Comparison of ENCODE assay signal across 10 cellular contexts in genomic region chr20:34570859-34571306, GRCh38. TPM values are rescaled to one million over a fixed set of nuclear protein-coding genes. Genes with fewer than 3 reads are reported as not detected.
A peak's percentile ranks its signal among the peaks of the same experiment; 100 is the strongest.
DNase-seq lines count a peak whose midpoint lies in the region; ATAC-seq, FAIRE-seq and TF ChIP-seq lines count a peak whose summit lies in the region.
"Had no signal": no experiment of that assay in that cellular context is flagged by ENCODE, and none has a peak within 500 bp of the region (broad histone marks: within the 10 kb centered on the region; RNA-seq: fewer than 3 reads in every experiment).

No MANE protein-coding gene starts in this region.

- DNase-seq in CD8-positive, alpha-beta T cell: no peak
- DNase-seq in HepG2 (ENCODE audit: low spot score): no peak
- no peak for DNase-seq in mucosa of descending colon
- no peak for DNase-seq in stimulated activated naive B cell treated with anti-CD40 and anti-IgM and Interleukin-4, amounts not matched to agents 10 μg/mL and 1 μg/mL and 100 μg/mL, for 72 hours
- DNase-seq in D721Med (ENCODE audit: insufficient read length, low spot score): no peak
- DNase-seq in ascending aorta (ENCODE audit: low spot score in 2 of 2): no peak
- DNase-seq: NCI-H187, SHP77 treated with DMSO at 0.1 percent for 48 hours had no signal

- H2AFZ ChIP-seq in HepG2 (ENCODE audit: low read length): no peak overlapping the region

- CTCF ChIA-PET in CD8-positive, alpha-beta T cell (lab: Charles Lee): no interaction called here
- CTCF ChIA-PET in HepG2 (lab: Yijun Ruan, JAX; ENCODE audit: low intra/inter-chr PET ratio, low total read pairs): no interaction called here

- no peak overlapping the region for H3K9ac ChIP-seq in HepG2 (ENCODE audit: insufficient read depth, low read depth, low read length)

- H3K27ac ChIP-seq in CD8-positive, alpha-beta T cell (ENCODE audit: low read depth, low read length): no peak overlapping the region
- H3K27ac ChIP-seq in KOPT-K1 (ENCODE audit: low read depth, low read length, poor library complexity, severe bottlenecking) (peak overlapping the region; percentile 12), HepG2 (ENCODE audit: extremely low read length, insufficient read depth, low read length) (no peak overlapping the region), ascending aorta (no peak overlapping the region)

- in situ Hi-C loops in HepG2 (cut with HindIII; ENCODE audit: extremely low pct_ligation_motif_present, low pct_unique_long_range_greater_than_20kb): loop anchor here (10.0 kb wide), 1 partner anchor 204 kb away; no protein-coding TSS in a partner anchor

- no peak for TF ChIP-seq POLR2A in HepG2 (IDR thresholded peaks at IDR 0.05; ENCODE audit: insufficient read depth in 1 of 2, low read depth in 2 of 2, low read length in 2 of 2)

- peaks cover 54% of the 10 kb centered on the region for H3K36me3 Mint-ChIP-seq in CD8-positive, alpha-beta T cell
- H3K36me3 Mint-ChIP-seq in activated T-helper 17 cell treated with anti-CD3 and anti-CD28 coated beads, Interleukin-2, amount 50 U/mL, for 72 hours (ENCODE audit: low read depth): peaks cover 25% of the 10 kb centered on the region
- H3K36me3 Mint-ChIP-seq in stimulated activated naive B cell treated with anti-CD40 and anti-IgM and Interleukin-4, amounts not matched to agents 10 μg/mL and 1 μg/mL and 100 μg/mL, for 72 hours: peaks cover 34 to 56% of the 10 kb centered on the region in 2 donors

- POLR2A ChIA-PET in CD8-positive, alpha-beta T cell (lab: Charles Lee): interaction anchor here (1.2 kb wide), 1 partner anchor 106 kb away, joined by 4 read pairs; the partner anchor contains the start of gene PIGU
- POLR2A ChIA-PET in HepG2 (lab: Yijun Ruan, JAX): interaction anchor here (1.3 kb wide), 1 partner anchor 106 kb away, joined by 3 read pairs; the partner anchor contains the start of gene PIGU

- 90% methylated on average over 3 of the region's 3 CpGs for WGBS in HepG2 (ENCODE audit: low lambda C conversion rate)

- no peaks in the 10 kb centered on the region for H3K79me2 ChIP-seq in HepG2 (ENCODE audit: insufficient read depth, low read length)

- H4K20me1 ChIP-seq in HepG2 (ENCODE audit: insufficient read depth, low read length): no peaks in the 10 kb centered on the region

- FAIRE-seq in HepG2 (lab: Jason Lieb, UNC) (no peak), D721Med (lab: Jason Lieb, UNC) (no peak)

- no peak for ATAC-seq in CD8-positive, alpha-beta T cell
- ATAC-seq in activated T-helper 17 cell treated with anti-CD3 and anti-CD28 coated beads, Interleukin-2, amount 50 U/mL, for 72 hours (replicated peaks): peak; percentile 57
- no peak for ATAC-seq in HepG2
- ATAC-seq in mucosa of descending colon: no peak
- no peak for ATAC-seq in stimulated activated naive B cell treated with anti-CD40 and anti-IgM and Interleukin-4, amounts not matched to agents 10 μg/mL and 1 μg/mL and 100 μg/mL, for 72 hours (replicated peaks)

- intact Hi-C loops in CD8-positive, alpha-beta T cell (cut with DNase I, micrococcal nuclease): no loop called here
- intact Hi-C loops in HepG2 (cut with micrococcal nuclease; ENCODE audit: unreplicated experiment) (no loop called here), mucosa of descending colon (cut with DNase I, micrococcal nuclease) (no loop called here), ascending aorta (cut with DNase I) (no loop called here)

- no peaks in the 10 kb centered on the region for H3K27me3 ChIP-seq in CD8-positive, alpha-beta T cell (ENCODE audit: insufficient read depth, low read length)
- H3K27me3 ChIP-seq in HepG2 (ENCODE audit: control insufficient read depth in 1 of 2, insufficient read depth in 2 of 2, low read length in 2 of 2): no peaks in the 10 kb centered on the region
- H3K27me3 ChIP-seq in ascending aorta: no peaks in the 10 kb centered on the region

- no peak for TF ChIP-seq CTCF in CD8-positive, alpha-beta T cell (IDR thresholded peaks at IDR 0.05)
- TF ChIP-seq CTCF in HepG2 (CRISPR knock-in tag; IDR thresholded peaks at IDR 0.05): no peak
- TF ChIP-seq CTCF in mucosa of descending colon (IDR thresholded peaks at IDR 0.05): no peak
- no peak for TF ChIP-seq CTCF in D721Med (IDR thresholded peaks at IDR 0.05; ENCODE audit: insufficient read depth, missing control alignments)
- TF ChIP-seq CTCF in ascending aorta (IDR thresholded peaks at IDR 0.05): no peak

- no peak overlapping the region for H3K4me3 ChIP-seq in CD8-positive, alpha-beta T cell (ENCODE audit: low read depth, low read length)
- H3K4me3 ChIP-seq in HepG2 (replicated peaks in 1 of 3; ENCODE audit: insufficient read depth in 1 of 3, low read depth in 2 of 3, low read length in 3 of 3) (no peak overlapping the region), mucosa of descending colon (no peak overlapping the region), ascending aorta (no peak overlapping the region)

- H3K4me1 Mint-ChIP-seq in CD8-positive, alpha-beta T cell (ENCODE audit: low read depth): no peaks in the 10 kb centered on the region
- H3K4me1 Mint-ChIP-seq in activated T-helper 17 cell treated with anti-CD3 and anti-CD28 coated beads, Interleukin-2, amount 50 U/mL, for 72 hours: peaks cover 6% of the 10 kb centered on the region
- H3K4me1 Mint-ChIP-seq in stimulated activated naive B cell treated with anti-CD40 and anti-IgM and Interleukin-4, amounts not matched to agents 10 μg/mL and 1 μg/mL and 100 μg/mL, for 72 hours: peaks cover 9 to 11% of the 10 kb centered on the region in 2 donors

- H3K4me1 ChIP-seq in CD8-positive, alpha-beta T cell (ENCODE audit: insufficient read depth, low read length): no peaks in the 10 kb centered on the region
- H3K4me1 ChIP-seq in HepG2 (ENCODE audit: insufficient read depth, low read length) (peaks cover 7% of the 10 kb centered on the region; the same call in 1 of the 2 replicates), mucosa of descending colon (ENCODE audit: low read depth) (no peaks in the 10 kb centered on the region), ascending aorta (no peaks in the 10 kb centered on the region)

- no peaks in the 10 kb centered on the region for H3K36me3 ChIP-seq in CD8-positive, alpha-beta T cell (ENCODE audit: insufficient read depth, low read length)
- H3K36me3 ChIP-seq in KOPT-K1 (ENCODE audit: insufficient read depth, low read length) (peaks cover 58% of the 10 kb centered on the region), HepG2 (replicated peaks in 1 of 2; ENCODE audit: control insufficient read depth in 1 of 2, insufficient read depth in 2 of 2, low read length in 2 of 2) (peaks cover 38 to 68% of the 10 kb centered on the region in 2 experiments), mucosa of descending colon (ENCODE audit: low read depth) (no peaks in the 10 kb centered on the region), ascending aorta (peaks cover 14 to 28% of the 10 kb centered on the region in 2 donors)

- peak overlapping the region; percentile 60 for H3K27ac Mint-ChIP-seq in CD8-positive, alpha-beta T cell
- peak overlapping the region; percentile 80 for H3K27ac Mint-ChIP-seq in activated T-helper 17 cell treated with anti-CD3 and anti-CD28 coated beads, Interleukin-2, amount 50 U/mL, for 72 hours
- H3K27ac Mint-ChIP-seq in stimulated activated naive B cell treated with anti-CD40 and anti-IgM and Interleukin-4, amounts not matched to agents 10 μg/mL and 1 μg/mL and 100 μg/mL, for 72 hours: no peak overlapping the region

- no peak overlapping the region for H3K4me2 ChIP-seq in HepG2 (ENCODE audit: low read depth, low read length)

- H3K4me3 Mint-ChIP-seq in CD8-positive, alpha-beta T cell: no peak overlapping the region
- H3K4me3 Mint-ChIP-seq in activated T-helper 17 cell treated with anti-CD3 and anti-CD28 coated beads, Interleukin-2, amount 50 U/mL, for 72 hours: no peak overlapping the region
- no peak overlapping the region for H3K4me3 Mint-ChIP-seq in stimulated activated naive B cell treated with anti-CD40 and anti-IgM and Interleukin-4, amounts not matched to agents 10 μg/mL and 1 μg/mL and 100 μg/mL, for 72 hours

- TF ChIP-seq RAD21 in HepG2 (CRISPR knock-in tag; IDR thresholded peaks at IDR 0.05): no peak

- TF ChIP-seq EP300 in HepG2 (IDR thresholded peaks at IDR 0.05; ENCODE audit: low read depth in 2 of 2, low read length in 2 of 2) (no peak), HepG2 (CRISPR knock-in tag; IDR thresholded peaks at IDR 0.05; ENCODE audit: borderline replicate concordance) (no peak)

- no TSS peak for BruUV-seq in HepG2 (replicated peaks; lab: Mats Ljungman, UMichigan)

- H3K9me3 Mint-ChIP-seq in CD8-positive, alpha-beta T cell: no peaks in the 10 kb centered on the region
- H3K9me3 Mint-ChIP-seq in activated T-helper 17 cell treated with anti-CD3 and anti-CD28 coated beads, Interleukin-2, amount 50 U/mL, for 72 hours: no peaks in the 10 kb centered on the region
- no peaks in the 10 kb centered on the region for H3K9me3 Mint-ChIP-seq in stimulated activated naive B cell treated with anti-CD40 and anti-IgM and Interleukin-4, amounts not matched to agents 10 μg/mL and 1 μg/mL and 100 μg/mL, for 72 hours

- H3K27me3 Mint-ChIP-seq in CD8-positive, alpha-beta T cell (ENCODE audit: low read depth): no peaks in the 10 kb centered on the region
- H3K27me3 Mint-ChIP-seq in activated T-helper 17 cell treated with anti-CD3 and anti-CD28 coated beads, Interleukin-2, amount 50 U/mL, for 72 hours: no peaks in the 10 kb centered on the region
- H3K27me3 Mint-ChIP-seq in stimulated activated naive B cell treated with anti-CD40 and anti-IgM and Interleukin-4, amounts not matched to agents 10 μg/mL and 1 μg/mL and 100 μg/mL, for 72 hours: no peaks in the 10 kb centered on the region

- H3K9me3 ChIP-seq in CD8-positive, alpha-beta T cell (ENCODE audit: low read length): no peaks in the 10 kb centered on the region
- H3K9me3 ChIP-seq in KOPT-K1 (ENCODE audit: insufficient read depth, low read length, poor library complexity, severe bottlenecking) (no peaks in the 10 kb centered on the region), HepG2 (ENCODE audit: low read length) (no peaks in the 10 kb centered on the region), mucosa of descending colon (no peaks in the 10 kb centered on the region), ascending aorta (no peaks in the 10 kb centered on the region)

RNA-seq across cellular contexts. Expression of gene MAP1LC3A, which starts 12.4 kb away (rescaled TPM):
- 10 to 100 TPM; 19.4 to 22.4 TPM for total RNA-seq in CD8-positive, alpha-beta T cell
- total RNA-seq in activated T-helper 17 cell treated with anti-CD3 and anti-CD28 coated beads, Interleukin-2, amount 50 U/mL, for 72 hours: 1 to 10 TPM; 4.5 to 4.6 TPM
- not detected in 2 replicates for total RNA-seq in HepG2 (2016; rRNA removed; fragmentation: Illumina TruSeq; extraction: Trizol)
- not detected in 2 replicates for total RNA-seq in HepG2 (2016; cell fraction: cytosol; rRNA removed; fragmentation: Illumina TruSeq; extraction: Trizol; ENCODE audit: low read depth)
- total RNA-seq in HepG2 (2016; cell fraction: insoluble cytoplasmic fraction; rRNA removed; fragmentation: Illumina TruSeq; extraction: Trizol): not detected in 2 replicates
- not detected in 2 replicates for total RNA-seq in HepG2 (2016; cell fraction: membrane; rRNA removed; fragmentation: Illumina TruSeq; extraction: Trizol)
- total RNA-seq in HepG2 (2016; cell fraction: nucleus; rRNA removed; fragmentation: Illumina TruSeq; extraction: Trizol): not detected in 2 replicates
- polyA plus RNA-seq in HepG2 (2011; rRNA removed): not detected in 2 replicates
- not detected in 2 replicates for polyA plus RNA-seq in HepG2 (2011; cell fraction: cytosol; rRNA removed)
- 0.17 TPM in 1 of 2 replicates, not detected in the other for polyA plus RNA-seq in HepG2 (2011; cell fraction: nucleus; rRNA removed)
- polyA plus RNA-seq in HepG2 (2012): not detected in 2 replicates
- polyA plus RNA-seq in HepG2 (2016; cell fraction: cytosol; fragmentation: Illumina TruSeq; extraction: Trizol; ENCODE audit: low read depth): not detected in 2 replicates
- polyA plus RNA-seq in HepG2 (2016; cell fraction: insoluble cytoplasmic fraction; fragmentation: Illumina TruSeq; extraction: Trizol; ENCODE audit: low read depth): not detected in 2 replicates
- not detected in 2 replicates for polyA plus RNA-seq in HepG2 (2016; cell fraction: membrane; fragmentation: Illumina TruSeq; extraction: Trizol; ENCODE audit: low read depth)
- not detected in 2 replicates for polyA plus RNA-seq in HepG2 (2016; cell fraction: nucleus; fragmentation: Illumina TruSeq; extraction: Trizol; ENCODE audit: insufficient read depth, low read depth)
- polyA minus RNA-seq in HepG2 (2011; rRNA and poly(A)+ RNA removed; ENCODE audit: low replicate concordance): not detected in 2 replicates
- polyA minus RNA-seq in HepG2 (2011; cell fraction: cytosol; rRNA and poly(A)+ RNA removed): not detected in 2 replicates
- polyA minus RNA-seq in HepG2 (2011; cell fraction: nucleus; rRNA and poly(A)+ RNA removed): not detected in 2 replicates
- total RNA-seq in mucosa of descending colon: 10 to 100 TPM; 30.6 to 61.6 (median 47.8) TPM
- total RNA-seq in ascending aorta: 131 TPM

RNA-seq across cellular contexts. Expression of gene DYNLRB1, which starts 54.7 kb away (rescaled TPM):
- 10 to 100 TPM; 34.9 to 38.0 TPM for total RNA-seq in CD8-positive, alpha-beta T cell
- 10 to 100 TPM; 72.0 to 85.0 TPM for total RNA-seq in activated T-helper 17 cell treated with anti-CD3 and anti-CD28 coated beads, Interleukin-2, amount 50 U/mL, for 72 hours
- total RNA-seq in HepG2 (2016; rRNA removed; fragmentation: Illumina TruSeq; extraction: Trizol): 140 and 151 TPM in 2 replicates
- 70.8 and 95.6 TPM in 2 replicates for total RNA-seq in HepG2 (2016; cell fraction: cytosol; rRNA removed; fragmentation: Illumina TruSeq; extraction: Trizol; ENCODE audit: low read depth)
- total RNA-seq in HepG2 (2016; cell fraction: insoluble cytoplasmic fraction; rRNA removed; fragmentation: Illumina TruSeq; extraction: Trizol): 132 and 137 TPM in 2 replicates
- total RNA-seq in HepG2 (2016; cell fraction: membrane; rRNA removed; fragmentation: Illumina TruSeq; extraction: Trizol): 86.4 and 104 TPM in 2 replicates
- total RNA-seq in HepG2 (2016; cell fraction: nucleus; rRNA removed; fragmentation: Illumina TruSeq; extraction: Trizol): 52.8 and 64.0 TPM in 2 replicates
- polyA plus RNA-seq in HepG2 (2011; rRNA removed): 244 and 285 TPM in 2 replicates
- polyA plus RNA-seq in HepG2 (2011; cell fraction: cytosol; rRNA removed): 208 and 234 TPM in 2 replicates
- polyA plus RNA-seq in HepG2 (2011; cell fraction: nucleus; rRNA removed): 71.4 and 86.5 TPM in 2 replicates
- polyA plus RNA-seq in HepG2 (2012): 331 and 366 TPM in 2 replicates
- 170 and 195 TPM in 2 replicates for polyA plus RNA-seq in HepG2 (2016; cell fraction: cytosol; fragmentation: Illumina TruSeq; extraction: Trizol; ENCODE audit: low read depth)
- 370 and 446 TPM in 2 replicates for polyA plus RNA-seq in HepG2 (2016; cell fraction: insoluble cytoplasmic fraction; fragmentation: Illumina TruSeq; extraction: Trizol; ENCODE audit: low read depth)
- polyA plus RNA-seq in HepG2 (2016; cell fraction: membrane; fragmentation: Illumina TruSeq; extraction: Trizol; ENCODE audit: low read depth): 217 and 229 TPM in 2 replicates
- polyA plus RNA-seq in HepG2 (2016; cell fraction: nucleus; fragmentation: Illumina TruSeq; extraction: Trizol; ENCODE audit: insufficient read depth, low read depth): 196 and 204 TPM in 2 replicates
- polyA minus RNA-seq in HepG2 (2011; rRNA and poly(A)+ RNA removed; ENCODE audit: low replicate concordance): 201 and 224 TPM in 2 replicates
- polyA minus RNA-seq in HepG2 (2011; cell fraction: cytosol; rRNA and poly(A)+ RNA removed): 65.3 and 87.8 TPM in 2 replicates
- polyA minus RNA-seq in HepG2 (2011; cell fraction: nucleus; rRNA and poly(A)+ RNA removed): 48.7 and 54.5 TPM in 2 replicates
- 100 to 1,000 TPM; 110 to 137 (median 119) TPM for total RNA-seq in mucosa of descending colon
- total RNA-seq in ascending aorta: 148 TPM
